In the genomic region with DNA sequence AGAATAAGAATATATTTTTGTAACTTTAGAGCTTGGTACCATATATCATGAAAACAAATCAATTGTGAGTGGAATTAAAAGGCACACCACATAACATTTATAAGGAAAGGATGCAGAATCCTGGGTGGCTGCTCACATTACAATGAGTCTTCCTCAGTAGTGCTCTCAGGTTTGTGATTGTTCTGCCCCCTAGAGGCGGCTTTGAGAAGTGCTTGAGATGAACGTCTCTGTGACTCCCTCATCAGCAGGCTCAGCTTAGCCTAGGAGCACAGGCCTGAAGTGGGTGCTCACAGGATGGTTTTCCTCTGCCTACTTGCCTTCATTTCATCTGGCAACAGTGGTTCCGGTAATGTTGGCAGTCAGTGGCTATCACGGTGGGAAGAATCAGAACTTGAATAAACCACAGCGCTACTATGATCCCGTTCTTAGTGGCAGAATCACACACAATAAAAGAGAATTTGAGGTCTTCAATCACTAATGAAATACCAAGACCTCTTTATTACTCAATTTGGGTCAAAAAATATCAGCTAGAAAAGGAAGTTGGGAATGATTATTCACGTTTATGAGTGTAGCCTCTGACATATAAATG, we compare ENCODE assay signal across 8 cellular contexts. TPM values are rescaled to one million over a fixed set of nuclear protein-coding genes. Genes with fewer than 3 reads are reported as not detected.
A peak's percentile ranks its signal among the peaks of the same experiment; 100 is the strongest.
DNase-seq lines count a peak whose midpoint lies in the region; ATAC-seq and TF ChIP-seq lines count a peak whose summit lies in the region.

No MANE protein-coding gene starts in this region.

- peaks cover 7% of the 10 kb centered on the region for H3K4me1 Mint-ChIP-seq in CD4-positive, alpha-beta T cell (ENCODE audit: low read depth)

- peaks cover 37% of the 10 kb centered on the region for H3K27me3 Mint-ChIP-seq in CD4-positive, alpha-beta T cell

- H3K27ac Mint-ChIP-seq in CD4-positive, alpha-beta T cell: no peak overlapping the region

- CTCF ChIA-PET in CD4-positive, alpha-beta T cell (lab: Charles Lee): interaction anchor here (0.6 to 1.8 kb wide), 3 partner anchors 148 to 255 kb away, joined by 4 to 7 read pairs (median 5); no protein-coding TSS in a partner anchor

- TF ChIP-seq CTCF in CD4-positive, alpha-beta T cell (IDR thresholded peaks at IDR 0.05): peak; percentile 78

- H3K9me3 Mint-ChIP-seq in CD4-positive, alpha-beta T cell: peaks cover 5% of the 10 kb centered on the region

- intact Hi-C loops in CD4-positive, alpha-beta T cell (cut with DNase I, micrococcal nuclease): loop anchor here (1.0 to 10.0 kb wide), 2 partner anchors 166 to 728 kb away; no protein-coding TSS in a partner anchor

- DNase-seq in CD4-positive, alpha-beta T cell: peak; percentile 43 to 70 (median 53)
- DNase-seq in NCI-H524 (lab: John Stamatoyannopoulos, UW) (peak; percentile 66 to 80), medulla oblongata (ENCODE audit: extremely low spot score) (peak; percentile 94)
- peak; percentile 59 for DNase-seq in activated CD4-positive, alpha-beta T cell treated with anti-CD3 and anti-CD28 coated beads, Interleukin-2, amount 50 U/mL, for 1 hour
- DNase-seq in effector CD4-positive, alpha-beta T cell: peak; percentile 55
- DNase-seq in stimulated activated CD8-positive, alpha-beta memory T cell treated with anti-CD3 and anti-CD28 coated beads, Interleukin-15, amount 100 ng/mL, for 4 hours (ENCODE audit: low read depth in 2 of 2): peak; percentile 5 to 45

- peaks cover 24% of the 10 kb centered on the region for H3K27me3 ChIP-seq in CD4-positive, alpha-beta T cell (ENCODE audit: control insufficient read depth, insufficient read depth, low read length)

- peak overlapping the region; percentile 64 for H3K4me3 Mint-ChIP-seq in CD4-positive, alpha-beta T cell

- H3K36me3 Mint-ChIP-seq in CD4-positive, alpha-beta T cell (ENCODE audit: low read depth): no peaks in the 10 kb centered on the region

- POLR2A ChIA-PET in CD4-positive, alpha-beta T cell (lab: Charles Lee): no interaction called here

- no peak overlapping the region for H3K27ac ChIP-seq in CD4-positive, alpha-beta T cell (ENCODE audit: low read depth, low read length)

- ATAC-seq in CD4-positive, alpha-beta T cell (ENCODE audit: poor library complexity): peak; percentile 78
- peak; percentile 93 for ATAC-seq in GM19328 (IDR thresholded peaks at IDR 0.05; ENCODE audit: unreplicated experiment)
- ATAC-seq in HG03378 (IDR thresholded peaks at IDR 0.05; ENCODE audit: unreplicated experiment): peak; percentile 98

- peaks cover 5% of the 10 kb centered on the region for H3K9me3 ChIP-seq in CD4-positive, alpha-beta T cell (ENCODE audit: control insufficient read depth, low read length)

RNA-seq across cellular contexts. Expression of gene B4GALT6, which starts 38.1 kb away (rescaled TPM):
- total RNA-seq in CD4-positive, alpha-beta T cell: under 1 TPM in 1 of 2 experiments, not detected in 1; 0.75 TPM

RNA-seq across cellular contexts. Expression of gene SLC25A52, which starts 38.2 kb away (rescaled TPM):
- total RNA-seq in CD4-positive, alpha-beta T cell: not detected

Comparison
In these comparisons a context has a peak if more than half of its experiments do, and no peak if none do; other contexts are left out.
1. DNase-seq: peak in every context shown above with its lines; median percentile 94 in medulla oblongata; 73 in NCI-H524; 59 in activated CD4-positive, alpha-beta T cell treated with anti-CD3 and anti-CD28 coated beads, Interleukin-2, amount 50 U/mL, for 1 hour; 55 in effector CD4-positive, alpha-beta T cell; 53 in CD4-positive, alpha-beta T cell; 25 in stimulated activated CD8-positive, alpha-beta memory T cell treated with anti-CD3 and anti-CD28 coated beads, Interleukin-15, amount 100 ng/mL, for 4 hours.